ENCODE assay signal across 10 cellular contexts in genomic region chr10:103153765-103154197, GRCh38. TPM values are rescaled to one million over a fixed set of nuclear protein-coding genes. Genes with fewer than 3 reads are reported as not detected.
DNase-seq lines count a peak whose midpoint lies in the region; ATAC-seq and TF ChIP-seq lines count a peak whose summit lies in the region.
"Had no signal": no experiment of that assay in that cellular context is flagged by ENCODE, and none has a peak within 500 bp of the region (broad histone marks: within the 10 kb centered on the region; RNA-seq: fewer than 3 reads in every experiment).

No MANE protein-coding gene starts in this region.

- H3K9ac ChIP-seq in parathyroid adenoma: no peak overlapping the region

- H3K36me3 ChIP-seq in Peyer's patch: peaks cover 0 to 31% (median 0%) of the 10 kb centered on the region in 3 donors
- no peaks in the 10 kb centered on the region for H3K36me3 ChIP-seq in parathyroid adenoma (ENCODE audit: control insufficient read depth, insufficient read depth, low read length)

- no peak for TF ChIP-seq POLR2A in Peyer's patch (IDR thresholded peaks at IDR 0.05)

- no peaks in the 10 kb centered on the region for H3K9me3 ChIP-seq in Peyer's patch
- no peaks in the 10 kb centered on the region for H3K9me3 ChIP-seq in parathyroid adenoma (ENCODE audit: control insufficient read depth, low read length)

- H3K4me3 ChIP-seq in Peyer's patch (no peak overlapping the region), parathyroid adenoma (ENCODE audit: low read depth, low read length) (peak overlapping the region; percentile 41)

- TF ChIP-seq CTCF in Peyer's patch (IDR thresholded peaks at IDR 0.05): no peak
- TF ChIP-seq CTCF in parathyroid adenoma (IDR thresholded peaks at IDR 0.05): no peak

- peaks cover 24% of the 10 kb centered on the region for H3K79me2 ChIP-seq in parathyroid adenoma

- H3K27me3 ChIP-seq in Peyer's patch: no peaks in the 10 kb centered on the region
- H3K27me3 ChIP-seq in parathyroid adenoma (ENCODE audit: control insufficient read depth, insufficient read depth, low read length): no peaks in the 10 kb centered on the region

- peak overlapping the region; percentile 43 for H2AFZ ChIP-seq in parathyroid adenoma

- peak overlapping the region; percentile 70 for H3K4me2 ChIP-seq in parathyroid adenoma (ENCODE audit: low read length)

- DNase-seq in COLO829 (ENCODE audit: low spot score) (peak; percentile 4), Peyer's patch (no peak), fibroblast of peridontal ligament (ENCODE audit: extremely low read depth) (peak; percentile 53), NCI-H187 (lab: John Stamatoyannopoulos, UW) (no peak), NCI-H748 (lab: John Stamatoyannopoulos, UW; ENCODE audit: unreplicated experiment) (no peak)
- no peak for DNase-seq in activated CD4-positive, CD25-positive, alpha-beta regulatory T cell (lab: John Stamatoyannopoulos, UW)
- DNase-seq: DMS79, KBM-7 had no signal

- H3K4me1 ChIP-seq in Peyer's patch (peaks cover 0 to 13% (median 0%) of the 10 kb centered on the region in 4 donors), parathyroid adenoma (peaks cover 16% of the 10 kb centered on the region)

- H3K27ac ChIP-seq in Peyer's patch: peak overlapping the region in 3 of 4 donors; percentile 7 to 63 (median 52)
- peak overlapping the region; percentile 73 for H3K27ac ChIP-seq in parathyroid adenoma

- no peak for ATAC-seq in HG02885 (IDR thresholded peaks at IDR 0.05; ENCODE audit: poor library complexity, unreplicated experiment)

RNA-seq across cellular contexts. Expression of gene NT5C2, which starts 39.3 kb away (rescaled TPM):
- 10 to 100 TPM; 39.6 to 86.5 (median 50.7) TPM for total RNA-seq in Peyer's patch

Comparison
In these comparisons a context has a peak if more than half of its experiments do, and no peak if none do; other contexts are left out.
1. DNase-seq: peak in COLO829 (single experiment) and fibroblast of peridontal ligament (single experiment); none in Peyer's patch (0 of 3), activated CD4-positive, CD25-positive, alpha-beta regulatory T cell (0 of 4), NCI-H187 (0 of 2) and NCI-H748 (single experiment).